In genomic region chr1:119005870-119006405, GRCh38 we compare ENCODE assay signal across 2 cellular contexts.
TF ChIP-seq lines count a peak whose summit lies in the region.

No MANE protein-coding gene starts in this region.

TF ChIP-seq in WTC11, 78 proteins besides CTCF, POLR2A, EP300 and RAD21 (continues in another document):
- no peak for TF ChIP-seq ZNF281 (CRISPR knock-in tag; IDR thresholded peaks at IDR 0.05)
- no peak for TF ChIP-seq SMAD4 (CRISPR knock-in tag; IDR thresholded peaks at IDR 0.05)
- TF ChIP-seq JUN (CRISPR knock-in tag; IDR thresholded peaks at IDR 0.05): no peak
- no peak for TF ChIP-seq ZSCAN18 (CRISPR knock-in tag; IDR thresholded peaks at IDR 0.05)
- no peak for TF ChIP-seq GRHL2 (CRISPR knock-in tag; IDR thresholded peaks at IDR 0.05; ENCODE audit: insufficient replicate concordance, severe bottlenecking)
- TF ChIP-seq CDX4 (CRISPR knock-in tag; IDR thresholded peaks at IDR 0.05; ENCODE audit: borderline replicate concordance): no peak
- TF ChIP-seq IRF1 (CRISPR knock-in tag; IDR thresholded peaks at IDR 0.05): no peak
- TF ChIP-seq IRF2 (CRISPR knock-in tag; IDR thresholded peaks at IDR 0.05; ENCODE audit: borderline replicate concordance, low read depth): no peak
- no peak for TF ChIP-seq ZNF532 (CRISPR knock-in tag; IDR thresholded peaks at IDR 0.05; ENCODE audit: borderline replicate concordance)
- TF ChIP-seq CBFB (CRISPR knock-in tag; IDR thresholded peaks at IDR 0.05; ENCODE audit: low read depth): no peak
- no peak for TF ChIP-seq ELF4 (CRISPR knock-in tag; IDR thresholded peaks at IDR 0.05; ENCODE audit: low read depth)
- TF ChIP-seq ERG (CRISPR knock-in tag; IDR thresholded peaks at IDR 0.05): no peak
- no peak for TF ChIP-seq MAX (CRISPR knock-in tag; IDR thresholded peaks at IDR 0.05)
- TF ChIP-seq NFYB (CRISPR knock-in tag; conservative IDR thresholded peaks at IDR 0.05; ENCODE audit: low read depth): no peak

TF ChIP-seq in H1, 55 proteins besides CTCF, POLR2A, EP300 and RAD21:
- peak; percentile 95 for TF ChIP-seq RNF2 (IDR thresholded peaks at IDR 0.05; ENCODE audit: borderline replicate concordance, low read depth, low read length, missing control alignments, poor library complexity, severe bottlenecking)
- TF ChIP-seq TAF1 (IDR thresholded peaks at IDR 0.05; ENCODE audit: low read depth, low read length): no peak
